15 cellular contexts compared by ENCODE assay signal in genomic region chr5:55519001-55519400, GRCh38.
"Had no signal": no experiment of that assay in that cellular context is flagged by ENCODE, and none has a peak within 500 bp of the region (broad histone marks: within the 10 kb centered on the region; RNA-seq: fewer than 3 reads in every experiment).

No MANE protein-coding gene starts in this region.

- H3K27ac ChIP-seq: cardiac muscle cell, thoracic aorta had no signal

- H3K4me1 Mint-ChIP-seq: activated B cell treated with CpG ODN at 0.5 μM for 24 hours had no signal

- ATAC-seq: activated CD8-positive, alpha-beta T cell treated with anti-CD3 and anti-CD28 coated beads for 36 hours; activated T-cell treated with anti-CD3 and anti-CD28 coated beads, Interleukin-2, amount 50 U/mL, for 4 hours; esophagus mucosa; left ventricle myocardium superior had no signal

- H3K4me3 Mint-ChIP-seq: activated B cell treated with CpG ODN at 0.5 μM for 24 hours; activated CD8-positive, alpha-beta T cell treated with anti-CD3 and anti-CD28 coated beads for 36 hours; activated T-cell treated with anti-CD3 and anti-CD28 coated beads, Interleukin-2, amount 50 U/mL, for 4 hours; neural crest cell; T-helper 1 cell treated with Interleukin-12 subunit alpha and Interleukin-12 subunit beta and Interleukin-4 antibody, amounts not matched to agents 30 μg/mL and 1 μg/mL, for 36 hours had no signal

- H3K27ac Mint-ChIP-seq: activated B cell treated with CpG ODN at 0.5 μM for 24 hours; activated CD8-positive, alpha-beta T cell treated with anti-CD3 and anti-CD28 coated beads for 36 hours; T-helper 1 cell treated with Interleukin-12 subunit alpha and Interleukin-12 subunit beta and Interleukin-4 antibody, amounts not matched to agents 30 μg/mL and 1 μg/mL, for 36 hours had no signal

- H3K4me3 ChIP-seq: cardiac muscle cell, sigmoid colon, thoracic aorta had no signal

- H3K9me3 Mint-ChIP-seq: activated B cell treated with CpG ODN at 0.5 μM for 24 hours; activated CD8-positive, alpha-beta T cell treated with anti-CD3 and anti-CD28 coated beads for 36 hours; activated T-cell treated with anti-CD3 and anti-CD28 coated beads, Interleukin-2, amount 50 U/mL, for 4 hours; T-helper 1 cell treated with Interleukin-12 subunit alpha and Interleukin-12 subunit beta and Interleukin-4 antibody, amounts not matched to agents 30 μg/mL and 1 μg/mL, for 36 hours had no signal

- DNase-seq: activated B cell treated with CpG ODN at 0.5 μM for 24 hours; activated CD4-positive, alpha-beta T cell treated with anti-CD3 and anti-CD28 coated beads for 48 hours; activated CD8-positive, alpha-beta T cell treated with anti-CD3 and anti-CD28 coated beads for 36 hours; activated effector memory CD4-positive, alpha-beta T cell treated with Interleukin-2 at 50 U/mL for 16 hours; activated naive CD4-positive, alpha-beta T cell treated with anti-CD3 and anti-CD28 coated beads, Interleukin-2, amount 50 U/mL, for 16 hours; activated T-cell treated with anti-CD3 and anti-CD28 coated beads, Interleukin-2, amount 50 U/mL, for 4 hours; left ventricle myocardium superior; mesenchymal stem cell; sigmoid colon; stimulated activated CD4-positive, alpha-beta T cell treated with anti-CD3 and anti-CD28 coated beads, Interleukin-2, amount 100 ng/mL, for 24 hours had no signal

- H3K27me3 Mint-ChIP-seq: activated B cell treated with CpG ODN at 0.5 μM for 24 hours; activated CD8-positive, alpha-beta T cell treated with anti-CD3 and anti-CD28 coated beads for 36 hours had no signal

- H3K27me3 ChIP-seq: cardiac muscle cell, sigmoid colon had no signal

- H3K9me3 ChIP-seq: sigmoid colon, thoracic aorta had no signal

- H3K36me3 ChIP-seq: cardiac muscle cell, sigmoid colon, thoracic aorta had no signal
